ENCODE assay signal across 29 cellular contexts in the genomic region with DNA sequence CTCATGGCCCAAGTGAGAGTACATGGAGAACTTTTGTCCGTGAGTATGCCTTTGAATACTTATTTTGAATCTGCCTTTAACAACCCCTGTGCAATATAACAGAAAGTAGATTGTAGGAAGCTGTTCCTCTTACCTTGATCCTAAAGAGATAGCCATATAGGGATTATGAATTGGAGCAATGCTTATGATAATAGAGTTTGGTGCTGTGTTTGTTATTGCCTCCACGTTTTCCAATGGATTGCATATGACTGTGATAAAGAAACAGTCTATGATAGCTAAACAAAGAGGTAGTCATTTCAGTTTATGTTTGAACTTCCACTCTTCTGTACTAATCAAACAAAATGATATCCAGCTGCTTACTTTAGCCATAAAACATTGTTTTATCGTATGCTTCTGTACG.
"Had no signal": no experiment of that assay in that cellular context is flagged by ENCODE, and none has a peak within 500 bp of the region (broad histone marks: within the 10 kb centered on the region; RNA-seq: fewer than 3 reads in every experiment).

No MANE protein-coding gene starts in this region.

- H3K9me3 ChIP-seq: left lung, neutrophil, ovary, right atrium auricular region, right lobe of liver, stomach, thoracic aorta, tibial artery, upper lobe of right lung, uterus had no signal

- H3K27me3 ChIP-seq: left lung, neutrophil, ovary, right atrium auricular region, right lobe of liver, stomach, tibial artery, upper lobe of right lung, uterus had no signal

- H3K4me3 ChIP-seq: left lung, lung, ovary, right atrium auricular region, right lobe of liver, stomach, thoracic aorta, tibial artery, upper lobe of right lung, uterus had no signal

- DNase-seq: hippocampal formation; kidney glomerular epithelial cell; left cardiac atrium; left lung; midbrain; naive thymus-derived CD8-positive, alpha-beta T cell; occipital lobe; ovary; right lobe of liver; stimulated activated CD4-positive, alpha-beta T cell treated with anti-CD3 and anti-CD28 coated beads, Interleukin-12 subunit alpha, Interleukin-12 subunit beta, amount 100 ng/mL, for 4 hours; stimulated activated CD4-positive, alpha-beta T cell treated with anti-CD3 and anti-CD28 coated beads, Interleukin-15, amount 100 ng/mL, for 24 hours; stimulated activated CD4-positive, alpha-beta T cell treated with anti-CD3 and anti-CD28 coated beads, Interleukin-2, amount 100 ng/mL, for 24 hours; stimulated activated CD4-positive, alpha-beta T cell treated with anti-CD3 and anti-CD28 coated beads, Interleukin-4, amount 100 ng/mL, for 1 hour; stimulated activated naive B cell treated with anti-CD40 and anti-IgM and Interleukin-4, amounts not matched to agents 10 μg/mL and 1 μg/mL and 100 μg/mL, for 72 hours; stimulated activated naive CD8-positive, alpha-beta T cell treated with anti-CD3 and anti-CD28 coated beads, Interleukin-15, Interleukin-2, amounts not matched to agents 100 U/mL and 50 U/mL, for 24 hours; stomach; tibial artery; trophoblast cell; upper lobe of right lung; uterus had no signal

- H3K4me3 Mint-ChIP-seq: memory B cell; naive thymus-derived CD8-positive, alpha-beta T cell; nephron; neural crest cell; stimulated activated naive B cell treated with anti-CD40 and anti-IgM and Interleukin-4, amounts not matched to agents 10 μg/mL and 1 μg/mL and 100 μg/mL, for 72 hours had no signal

- H3K27ac Mint-ChIP-seq: memory B cell; naive thymus-derived CD8-positive, alpha-beta T cell; progenitor cell of endocrine pancreas; stimulated activated naive B cell treated with anti-CD40 and anti-IgM and Interleukin-4, amounts not matched to agents 10 μg/mL and 1 μg/mL and 100 μg/mL, for 72 hours had no signal

- H3K36me3 Mint-ChIP-seq: memory B cell; naive thymus-derived CD8-positive, alpha-beta T cell; stimulated activated naive B cell treated with anti-CD40 and anti-IgM and Interleukin-4, amounts not matched to agents 10 μg/mL and 1 μg/mL and 100 μg/mL, for 72 hours had no signal

- ATAC-seq: left cardiac atrium; left lung; naive thymus-derived CD8-positive, alpha-beta T cell; right lobe of liver; stimulated activated naive B cell treated with anti-CD40 and anti-IgM and Interleukin-4, amounts not matched to agents 10 μg/mL and 1 μg/mL and 100 μg/mL, for 72 hours; stimulated activated naive CD8-positive, alpha-beta T cell treated with anti-CD3 and anti-CD28 coated beads, Interleukin-15, Interleukin-2, amounts not matched to agents 100 U/mL and 50 U/mL, for 24 hours; upper lobe of right lung had no signal

- FAIRE-seq: keratinocyte had no signal

- H3K36me3 ChIP-seq: left lung, neutrophil, ovary, right atrium auricular region, right lobe of liver, stomach, thoracic aorta, tibial artery, upper lobe of right lung, uterus had no signal

- H3K4me1 ChIP-seq: left lung, right atrium auricular region, right lobe of liver, tibial artery, upper lobe of right lung, uterus had no signal

- H3K4me1 Mint-ChIP-seq: memory B cell; naive thymus-derived CD8-positive, alpha-beta T cell; stimulated activated naive B cell treated with anti-CD40 and anti-IgM and Interleukin-4, amounts not matched to agents 10 μg/mL and 1 μg/mL and 100 μg/mL, for 72 hours had no signal

- H3K27me3 Mint-ChIP-seq: progenitor cell of endocrine pancreas; stimulated activated naive B cell treated with anti-CD40 and anti-IgM and Interleukin-4, amounts not matched to agents 10 μg/mL and 1 μg/mL and 100 μg/mL, for 72 hours had no signal

- H3K27ac ChIP-seq: left lung, neutrophil, ovary, right atrium auricular region, right lobe of liver, stomach, thoracic aorta, tibial artery, upper lobe of right lung, uterus had no signal

- H3K9me3 Mint-ChIP-seq: memory B cell, nephron had no signal
